ENCODE assay signal across 10 cellular contexts in the genomic region with DNA sequence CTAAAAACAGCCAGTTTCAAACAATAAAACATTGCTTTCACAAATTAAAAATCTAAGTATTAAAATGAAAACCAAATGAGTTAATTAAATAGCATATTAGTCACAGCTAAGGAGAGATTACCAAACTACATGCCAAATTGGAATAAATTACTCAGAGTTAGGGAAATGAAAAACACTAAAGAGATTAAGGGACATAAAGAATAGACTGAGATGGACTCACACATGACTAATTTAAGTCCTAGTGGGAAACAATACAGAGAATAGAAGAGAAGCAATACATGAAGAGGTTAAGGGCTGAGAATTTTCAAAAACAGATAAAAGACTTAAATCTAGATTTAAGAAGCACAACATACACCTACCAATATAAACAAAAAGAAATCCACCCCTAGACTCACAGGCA.
"Had no signal": no experiment of that assay in that cellular context is flagged by ENCODE, and none has a peak within 500 bp of the region (broad histone marks: within the 10 kb centered on the region; RNA-seq: fewer than 3 reads in every experiment).

No MANE protein-coding gene starts in this region.

- H3K27ac ChIP-seq: cardiac muscle cell, esophagus muscularis mucosa, ovary, RWPE1, SJCRH30, tibial nerve had no signal

- DNase-seq: foreskin fibroblast; mammary epithelial cell; ovary; SJCRH30; stimulated activated CD4-positive, alpha-beta T cell treated with anti-CD3 and anti-CD28 coated beads, Interleukin-4, amount 100 ng/mL, for 24 hours had no signal

- H3K9me3 ChIP-seq: esophagus muscularis mucosa, ovary, SJCRH30, tibial nerve had no signal

- H3K4me3 ChIP-seq: cardiac muscle cell, esophagus muscularis mucosa, ovary, SJCRH30, tibial nerve had no signal

- ATAC-seq: left lobe of liver had no signal

- H3K4me1 ChIP-seq: esophagus muscularis mucosa, SJCRH30 had no signal

- H3K27me3 ChIP-seq: cardiac muscle cell, esophagus muscularis mucosa, ovary, SJCRH30, tibial nerve had no signal
